In genomic region chr5:145859451-145859850, GRCh38 we compare ENCODE assay signal across 1 cellular context.
TF ChIP-seq lines count a peak whose summit lies in the region.

No MANE protein-coding gene starts in this region.

TF ChIP-seq in K562, 482 proteins besides CTCF, POLR2A, EP300 and RAD21:
- TF ChIP-seq TFAP4 (CRISPR knock-in tag; IDR thresholded peaks at IDR 0.05; ENCODE audit: borderline replicate concordance): peak; percentile 41; the same call in 1 of the 2 replicates
- no peak for TF ChIP-seq SMARCA4 (IDR thresholded peaks at IDR 0.05)
- no peak for TF ChIP-seq ZNF57 (CRISPR knock-in tag; IDR thresholded peaks at IDR 0.05)
